In genomic region chr12:39990122-39991101, GRCh38 we compare ENCODE assay signal across 9 cellular contexts.
A peak's percentile ranks its signal among the peaks of the same experiment; 100 is the strongest.
DNase-seq lines count a peak whose midpoint lies in the region; ATAC-seq lines count a peak whose summit lies in the region.
"Had no signal": no experiment of that assay in that cellular context is flagged by ENCODE, and none has a peak within 500 bp of the region (broad histone marks: within the 10 kb centered on the region; RNA-seq: fewer than 3 reads in every experiment).

No MANE protein-coding gene starts in this region.

- DNase-seq in ELF-1 (ENCODE audit: low read depth, low spot score) (peak; percentile 32), astrocyte of the hippocampus (ENCODE audit: low read depth, low spot score) (peak; percentile 54), kidney glomerular epithelial cell (lab: John Stamatoyannopoulos, UW) (peak; percentile 41)
- DNase-seq in T-helper 2 cell treated with Interferon-gamma antibody and Interleukin-4, amounts not matched to agents 5 μg/mL and 100 μg/mL, for 36 hours (ENCODE audit: low spot score) = peak; percentile 15
- DNase-seq in stimulated activated CD4-positive, alpha-beta T cell treated with anti-CD3 and anti-CD28 coated beads, Interleukin-4, amount 100 ng/mL, for 48 hours (ENCODE audit: low read depth in 2 of 2) = peak; percentile 30 to 32

- H3K4me1 Mint-ChIP-seq in T-helper 2 cell treated with Interferon-gamma antibody and Interleukin-4, amounts not matched to agents 5 μg/mL and 100 μg/mL, for 36 hours (ENCODE audit: low read depth) = no peaks in the 10 kb centered on the region

- no peaks in the 10 kb centered on the region for H3K36me3 Mint-ChIP-seq in T-helper 2 cell treated with Interferon-gamma antibody and Interleukin-4, amounts not matched to agents 5 μg/mL and 100 μg/mL, for 36 hours (ENCODE audit: low read depth)

- no peak overlapping the region for H3K27ac Mint-ChIP-seq in T-helper 2 cell treated with Interferon-gamma antibody and Interleukin-4, amounts not matched to agents 5 μg/mL and 100 μg/mL, for 36 hours
- H3K27ac Mint-ChIP-seq: dendritic cell treated with granulocyte-macrophage colony-stimulating factor and Interleukin-4, amounts not matched to agents 40 ng/mL and 50 ng/mL, for 4 days had no signal

- H3K4me3 Mint-ChIP-seq in T-helper 2 cell treated with Interferon-gamma antibody and Interleukin-4, amounts not matched to agents 5 μg/mL and 100 μg/mL, for 36 hours = no peak overlapping the region
- H3K4me3 Mint-ChIP-seq: dendritic cell treated with granulocyte-macrophage colony-stimulating factor and Interleukin-4, amounts not matched to agents 40 ng/mL and 50 ng/mL, for 4 days had no signal

- no peaks in the 10 kb centered on the region for H3K27me3 Mint-ChIP-seq in T-helper 2 cell treated with Interferon-gamma antibody and Interleukin-4, amounts not matched to agents 5 μg/mL and 100 μg/mL, for 36 hours (ENCODE audit: low read depth)
- H3K27me3 Mint-ChIP-seq: dendritic cell treated with granulocyte-macrophage colony-stimulating factor and Interleukin-4, amounts not matched to agents 40 ng/mL and 50 ng/mL, for 4 days had no signal

- ATAC-seq in GM21360 (IDR thresholded peaks at IDR 0.05; ENCODE audit: unreplicated experiment) = peak; percentile 97
- ATAC-seq in HG03565 (IDR thresholded peaks at IDR 0.05; ENCODE audit: unreplicated experiment) = peak; percentile 94
- no peak for ATAC-seq in HG03039 (IDR thresholded peaks at IDR 0.05; ENCODE audit: unreplicated experiment)

- H3K9me3 Mint-ChIP-seq in T-helper 2 cell treated with Interferon-gamma antibody and Interleukin-4, amounts not matched to agents 5 μg/mL and 100 μg/mL, for 36 hours = no peaks in the 10 kb centered on the region
